In genomic region chr17:75785770-75786538, GRCh38 we compare ENCODE assay signal across 8 cellular contexts. TPM values are rescaled to one million over a fixed set of nuclear protein-coding genes. Genes with fewer than 3 reads are reported as not detected.
DNase-seq lines count a peak whose midpoint lies in the region; ATAC-seq and TF ChIP-seq lines count a peak whose summit lies in the region.

No MANE protein-coding gene starts in this region.

- peak overlapping the region; percentile 95 for H4K91ac ChIP-seq in trophoblast cell (ENCODE audit: low read depth, low read length)

- no peak overlapping the region for H2AFZ ChIP-seq in trophoblast cell (ENCODE audit: insufficient read depth, low read length, poor library complexity)

- no peak for ATAC-seq in activated CD8-positive, alpha-beta memory T cell treated with anti-CD3 and anti-CD28 coated beads, Interleukin-2, amount 10 ng/mL, durations not matched to agents 7 days and 5 days
- ATAC-seq in HG03342 (IDR thresholded peaks at IDR 0.05; ENCODE audit: unreplicated experiment), result no peak

- peak overlapping the region; percentile 86 for H3K4me3 ChIP-seq in SK-N-MC
- peak overlapping the region; percentile 66 for H3K4me3 ChIP-seq in epithelial cell of proximal tubule (ENCODE audit: low read depth, low read length)
- H3K4me3 ChIP-seq in trophoblast cell (ENCODE audit: low read depth, low read length), result peak overlapping the region; percentile 85

- H3K9me3 ChIP-seq in SK-N-MC (ENCODE audit: low read depth, low read length) (no peaks in the 10 kb centered on the region), trophoblast cell (ENCODE audit: insufficient read depth, low read depth, low read length) (no peaks in the 10 kb centered on the region)

- peak overlapping the region; percentile 91 for H4K12ac ChIP-seq in trophoblast cell (ENCODE audit: low read depth, low read length)

- H2BK120ac ChIP-seq in trophoblast cell (ENCODE audit: insufficient read depth, low read length, poor library complexity), result peak overlapping the region; percentile 65

- peak overlapping the region; percentile 97 for H2BK5ac ChIP-seq in trophoblast cell (ENCODE audit: low read depth, low read length, poor library complexity)

- H3K9me3 Mint-ChIP-seq in activated CD8-positive, alpha-beta memory T cell treated with anti-CD3 and anti-CD28 coated beads, Interleukin-2, amount 10 ng/mL, durations not matched to agents 7 days and 5 days (ENCODE audit: low read depth), result no peaks in the 10 kb centered on the region

- H3K27me3 Mint-ChIP-seq in activated CD8-positive, alpha-beta memory T cell treated with anti-CD3 and anti-CD28 coated beads, Interleukin-2, amount 10 ng/mL, durations not matched to agents 7 days and 5 days, result no peaks in the 10 kb centered on the region

- H3K27me3 ChIP-seq in trophoblast cell (ENCODE audit: insufficient read depth, low read length), result no peaks in the 10 kb centered on the region

- H3K4ac ChIP-seq in trophoblast cell (ENCODE audit: low read depth, low read length), result peak overlapping the region; percentile 32

- H2BK12ac ChIP-seq in trophoblast cell (ENCODE audit: low read length), result peak overlapping the region; percentile 3

- H2AK5ac ChIP-seq in trophoblast cell (ENCODE audit: low read length), result peak overlapping the region; percentile 33

- H3K9ac ChIP-seq in SK-N-MC (ENCODE audit: insufficient read length), result peak overlapping the region; percentile 100
- peak overlapping the region; percentile 94 for H3K9ac ChIP-seq in trophoblast cell (ENCODE audit: low read length)

- CTCF ChIA-PET in activated CD8-positive, alpha-beta memory T cell treated with anti-CD3 and anti-CD28 coated beads, Interleukin-2, amount 10 ng/mL, durations not matched to agents 7 days and 5 days (lab: Charles Lee), result interaction anchor here (0.8 to 2.1 kb wide), 14 partner anchors 11 to 153 kb away, joined by 3 to 14 read pairs (median 4); partner anchors contain the start of gene GALK1

- H3K27ac Mint-ChIP-seq in activated CD8-positive, alpha-beta memory T cell treated with anti-CD3 and anti-CD28 coated beads, Interleukin-2, amount 10 ng/mL, durations not matched to agents 7 days and 5 days, result peak overlapping the region; percentile 100

- H3K4me1 ChIP-seq in trophoblast cell (ENCODE audit: control insufficient read depth in 1 of 2, insufficient read depth in 2 of 2, low read length in 2 of 2), result peaks cover 3 to 18% of the 10 kb centered on the region in 2 experiments

- H3K36me3 ChIP-seq in SK-N-MC (ENCODE audit: insufficient read depth, low read length), result peaks cover 4% of the 10 kb centered on the region; the same call in 1 of the 2 replicates
- no peaks in the 10 kb centered on the region for H3K36me3 ChIP-seq in trophoblast cell (ENCODE audit: control insufficient read depth in 1 of 2, insufficient read depth in 2 of 2, low read length in 2 of 2)

- H4K8ac ChIP-seq in trophoblast cell (ENCODE audit: low read depth, low read length), result peak overlapping the region; percentile 90

- no peak for DNase-seq in activated CD8-positive, alpha-beta memory T cell treated with anti-CD3 and anti-CD28 coated beads, Interleukin-2, amount 10 ng/mL, durations not matched to agents 7 days and 5 days
- no peak for DNase-seq in activated CD8-positive, alpha-beta memory T cell treated with anti-CD3 and anti-CD28 coated beads, Interleukin-2, amount 50 U/mL, for 48 hours
- no peak for DNase-seq in SK-N-MC (ENCODE audit: low read depth, low spot score)
- no peak for DNase-seq in epithelial cell of proximal tubule (ENCODE audit: low read depth)
- peak in 1 of 2 donors; percentile 22 for DNase-seq in trophoblast cell
- no peak for DNase-seq in effector CD4-positive, alpha-beta T cell
- no peak for DNase-seq in ecto neural progenitor cell (ENCODE audit: low spot score)

- peaks cover 43% of the 10 kb centered on the region for H3K4me1 Mint-ChIP-seq in activated CD8-positive, alpha-beta memory T cell treated with anti-CD3 and anti-CD28 coated beads, Interleukin-2, amount 10 ng/mL, durations not matched to agents 7 days and 5 days

- H3K36me3 Mint-ChIP-seq in activated CD8-positive, alpha-beta memory T cell treated with anti-CD3 and anti-CD28 coated beads, Interleukin-2, amount 10 ng/mL, durations not matched to agents 7 days and 5 days, result peaks cover 9% of the 10 kb centered on the region

- WGBS in trophoblast cell (ENCODE audit: extremely low coverage, insufficient coverage, insufficient read length), result no CpG with 5 or more reads among the region's 8 CpGs

- H3K79me2 ChIP-seq in trophoblast cell (ENCODE audit: control insufficient read depth, insufficient read depth, low read length, poor library complexity), result peaks cover 17% of the 10 kb centered on the region

- peak overlapping the region; percentile 79 for H3K14ac ChIP-seq in trophoblast cell (ENCODE audit: low read length)

- H3K27ac ChIP-seq in SK-N-MC, result peak overlapping the region; percentile 97
- H3K27ac ChIP-seq in trophoblast cell (ENCODE audit: low read depth, low read length), result peak overlapping the region; percentile 100

- H3K18ac ChIP-seq in trophoblast cell (ENCODE audit: low read length), result peak overlapping the region; percentile 89

- no peak for TF ChIP-seq CTCF in epithelial cell of proximal tubule (conservative IDR thresholded peaks at IDR 0.05; ENCODE audit: low read depth, low read length)

- H3K23ac ChIP-seq in trophoblast cell (ENCODE audit: low read length), result no peak overlapping the region

- peak overlapping the region; percentile 63 for H3K4me2 ChIP-seq in trophoblast cell (ENCODE audit: low read length)

- peak overlapping the region; percentile 79 for H3K4me3 Mint-ChIP-seq in activated CD8-positive, alpha-beta memory T cell treated with anti-CD3 and anti-CD28 coated beads, Interleukin-2, amount 10 ng/mL, durations not matched to agents 7 days and 5 days

- peaks cover 18% of the 10 kb centered on the region for H3K79me1 ChIP-seq in trophoblast cell (ENCODE audit: low read length)

RNA-seq across cellular contexts. Expression of gene UNK, which starts 1.3 kb away (rescaled TPM):
- total RNA-seq in activated CD8-positive, alpha-beta memory T cell treated with anti-CD3 and anti-CD28 coated beads, Interleukin-2, amount 10 ng/mL, durations not matched to agents 7 days and 5 days, result 10 to 100 TPM; 32.8 to 33.1 TPM
- 19.4 and 20.3 TPM in 2 replicates for total RNA-seq in epithelial cell of proximal tubule
- 20.5 and 22.3 TPM in 2 replicates for polyA plus RNA-seq in trophoblast cell (2013)

RNA-seq across cellular contexts. Expression of gene GALK1, which starts 21.0 kb away (rescaled TPM):
- 10 to 100 TPM; 46.1 to 53.7 TPM for total RNA-seq in activated CD8-positive, alpha-beta memory T cell treated with anti-CD3 and anti-CD28 coated beads, Interleukin-2, amount 10 ng/mL, durations not matched to agents 7 days and 5 days
- 44.3 and 48.2 TPM in 2 replicates for total RNA-seq in epithelial cell of proximal tubule
- polyA plus RNA-seq in trophoblast cell (2013), result 14.2 TPM in 2 replicates

RNA-seq across cellular contexts. Expression of gene UNC13D, which starts 58.2 kb away (rescaled TPM):
- total RNA-seq in activated CD8-positive, alpha-beta memory T cell treated with anti-CD3 and anti-CD28 coated beads, Interleukin-2, amount 10 ng/mL, durations not matched to agents 7 days and 5 days, result 100 to 1,000 TPM; 212 to 218 TPM
- 9.2 and 17.8 TPM in 2 replicates for total RNA-seq in epithelial cell of proximal tubule
- polyA plus RNA-seq in trophoblast cell (2013), result 4.4 and 4.9 TPM in 2 replicates

Comparison
In these comparisons a context has a peak if more than half of its experiments do, and no peak if none do; other contexts are left out.
1. RNA of gene UNC13D, which starts 58.2 kb away (total RNA-seq): 212 to 218 TPM in activated CD8-positive, alpha-beta memory T cell treated with anti-CD3 and anti-CD28 coated beads, Interleukin-2, amount 10 ng/mL, durations not matched to agents 7 days and 5 days; 9.2 to 17.8 TPM in epithelial cell of proximal tubule; every median in the first group is over 10 times any median in the second.
2. Peak in every context shown above with its lines, with median percentiles within 50 percentile points of each other: H3K4me3 ChIP-seq.